22 cellular contexts compared by ENCODE assay signal in the genomic region with DNA sequence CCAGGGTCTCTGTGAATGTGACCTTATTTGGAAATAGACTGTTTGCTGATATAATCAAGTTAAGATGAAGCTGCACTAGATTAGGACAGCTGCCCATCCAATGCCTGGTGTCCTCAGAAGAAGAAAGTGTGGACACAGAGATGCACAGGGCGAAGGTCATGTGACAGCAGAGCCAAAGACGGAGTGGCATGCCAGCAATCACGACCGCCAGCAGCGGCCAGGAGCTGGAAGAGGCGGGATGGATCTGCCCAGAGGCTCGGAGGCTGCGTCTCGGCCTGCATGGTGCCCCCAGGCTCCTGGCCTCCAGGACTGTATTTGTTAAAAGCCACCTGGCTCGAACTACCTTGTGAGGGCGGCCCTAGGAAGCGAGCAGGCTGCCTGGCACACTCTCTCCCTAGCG.
A peak's percentile ranks its signal among the peaks of the same experiment; 100 is the strongest.
DNase-seq lines count a peak whose midpoint lies in the region; ATAC-seq, FAIRE-seq and TF ChIP-seq lines count a peak whose summit lies in the region.
"Had no signal": no experiment of that assay in that cellular context is flagged by ENCODE, and none has a peak within 500 bp of the region (broad histone marks: within the 10 kb centered on the region; RNA-seq: fewer than 3 reads in every experiment).

No MANE protein-coding gene starts in this region.

- no peaks in the 10 kb centered on the region for H3K9me3 Mint-ChIP-seq in astrocyte (ENCODE audit: unreplicated experiment)
- no peaks in the 10 kb centered on the region for H3K9me3 Mint-ChIP-seq in activated CD4-positive, alpha-beta T cell treated with anti-CD3 and anti-CD28 coated beads, Interleukin-2, amount 10 ng/mL, durations not matched to agents 24 days and 14 days
- H3K9me3 Mint-ChIP-seq: activated naive CD4-positive, alpha-beta T cell treated with anti-CD3 and anti-CD28 coated beads, Interleukin-2, amount 50 U/mL, for 24 hours; activated T-cell treated with anti-CD3 and anti-CD28 coated beads, Interleukin-2, amount 50 U/mL, for 72 hours; T-helper 1 cell treated with Interleukin-12 subunit alpha and Interleukin-12 subunit beta and Interleukin-4 antibody, amounts not matched to agents 30 μg/mL and 1 μg/mL, for 36 hours had no signal

- no peaks in the 10 kb centered on the region for H3K9me2 ChIP-seq in SK-N-SH

- peak in 1 of 2 experiments; percentile 28; a peak in 1 of 4 replicates for TF ChIP-seq EP300 in SK-N-SH (IDR thresholded peaks at IDR 0.05; ENCODE audit: borderline replicate concordance in 1 of 2, low read depth in 1 of 2, low read length in 1 of 2)
- TF ChIP-seq EP300 in upper lobe of left lung (IDR thresholded peaks at IDR 0.05) = no peak

- H3K27ac ChIP-seq in SK-N-SH (ENCODE audit: low read depth in 2 of 2, low read length in 1 of 2) (peak overlapping the region; percentile 89 to 97; a peak in 3 of 4 replicates), astrocyte (ENCODE audit: low read depth, low read length) (peak overlapping the region; percentile 12), trophoblast cell (ENCODE audit: low read depth, low read length) (no peak overlapping the region), upper lobe of left lung (peak overlapping the region in 3 of 4 donors; percentile 14 to 89 (median 87))
- H3K27ac ChIP-seq: BLaER1 treated with 17β-estradiol and CSF1 and Interleukin-3, amounts not matched to agents 10 nM and 100 nM; epithelial cell of prostate; left lung had no signal

- intact Hi-C loops in activated CD4-positive, alpha-beta T cell treated with anti-CD3 and anti-CD28 coated beads, Interleukin-2, amount 10 ng/mL, durations not matched to agents 24 days and 14 days (cut with micrococcal nuclease) = no loop called here

- H2BK120ac ChIP-seq in trophoblast cell (ENCODE audit: insufficient read depth, low read length, poor library complexity) = no peak overlapping the region

- 83% methylated on average over 9 of the region's 13 CpGs for WGBS in SK-N-SH (ENCODE audit: low lambda C conversion rate)
- WGBS in trophoblast cell (ENCODE audit: extremely low coverage, insufficient coverage, insufficient read length) = no CpG with 5 or more reads among the region's 13 CpGs
- WGBS in upper lobe of left lung, 2 donors = 83 to 90% methylated on average over 1 to 12 of the region's 13 CpGs

- no peak for TF ChIP-seq RAD21 in SK-N-SH (IDR thresholded peaks at IDR 0.05; ENCODE audit: low read length)

- TF ChIP-seq CTCF in SK-N-SH (IDR thresholded peaks at IDR 0.05) (no peak), astrocyte (IDR thresholded peaks at IDR 0.05; ENCODE audit: insufficient read depth, low read depth, low read length) (no peak), upper lobe of left lung (IDR thresholded peaks at IDR 0.05) (no peak)

- H3K79me2 ChIP-seq in SK-N-SH (ENCODE audit: insufficient read depth) (peaks cover 83% of the 10 kb centered on the region), astrocyte (ENCODE audit: insufficient read depth, low read length) (peaks cover 88% of the 10 kb centered on the region), trophoblast cell (ENCODE audit: control insufficient read depth, insufficient read depth, low read length, poor library complexity) (no peaks in the 10 kb centered on the region)

- H3K4me1 Mint-ChIP-seq in astrocyte (ENCODE audit: low read depth, unreplicated experiment) = peaks cover 8% of the 10 kb centered on the region
- H3K4me1 Mint-ChIP-seq in activated CD4-positive, alpha-beta T cell treated with anti-CD3 and anti-CD28 coated beads, Interleukin-2, amount 10 ng/mL, durations not matched to agents 24 days and 14 days = no peaks in the 10 kb centered on the region
- H3K4me1 Mint-ChIP-seq: activated naive CD4-positive, alpha-beta T cell treated with anti-CD3 and anti-CD28 coated beads, Interleukin-2, amount 50 U/mL, for 24 hours had no signal

- H3K4me1 ChIP-seq in SK-N-SH (ENCODE audit: control insufficient read depth in 1 of 2, insufficient read depth in 2 of 2, low read depth in 1 of 2, low read length in 1 of 2) (peaks cover 18 to 50% of the 10 kb centered on the region in 2 experiments; a peak in 3 of 4 replicates), astrocyte (ENCODE audit: insufficient read depth, low read length) (peaks cover 35% of the 10 kb centered on the region), trophoblast cell (ENCODE audit: control insufficient read depth in 1 of 2, insufficient read depth in 2 of 2, low read length in 2 of 2) (no peaks in the 10 kb centered on the region), upper lobe of left lung (peaks cover 36 to 41% (median 38%) of the 10 kb centered on the region in 4 donors)

- no peak overlapping the region for H4K91ac ChIP-seq in trophoblast cell (ENCODE audit: low read depth, low read length)

- H3K9me3 ChIP-seq in SK-N-SH (no peaks in the 10 kb centered on the region), astrocyte (ENCODE audit: insufficient read depth, low read depth, low read length) (no peaks in the 10 kb centered on the region), trophoblast cell (ENCODE audit: insufficient read depth, low read depth, low read length) (peaks cover 2% of the 10 kb centered on the region), upper lobe of left lung (no peaks in the 10 kb centered on the region)
- H3K9me3 ChIP-seq: BLaER1 treated with 17β-estradiol and CSF1 and Interleukin-3, amounts not matched to agents 10 nM and 100 nM; left lung had no signal

- H3K23ac ChIP-seq in trophoblast cell (ENCODE audit: low read length) = no peak overlapping the region

- H2AFZ ChIP-seq in SK-N-SH (ENCODE audit: low read depth) = no peak overlapping the region
- H2AFZ ChIP-seq in astrocyte (ENCODE audit: low read depth, low read length) = no peak overlapping the region
- H2AFZ ChIP-seq in trophoblast cell (ENCODE audit: insufficient read depth, low read length, poor library complexity) = no peak overlapping the region

- peaks cover 10% of the 10 kb centered on the region for H3K36me3 Mint-ChIP-seq in astrocyte (ENCODE audit: low read depth, unreplicated experiment)
- peaks cover 3% of the 10 kb centered on the region for H3K36me3 Mint-ChIP-seq in activated CD4-positive, alpha-beta T cell treated with anti-CD3 and anti-CD28 coated beads, Interleukin-2, amount 10 ng/mL, durations not matched to agents 24 days and 14 days (ENCODE audit: low read depth)
- H3K36me3 Mint-ChIP-seq: activated naive CD4-positive, alpha-beta T cell treated with anti-CD3 and anti-CD28 coated beads, Interleukin-2, amount 50 U/mL, for 24 hours had no signal

- H3K4me3 Mint-ChIP-seq in astrocyte (ENCODE audit: unreplicated experiment) = no peak overlapping the region
- no peak overlapping the region for H3K4me3 Mint-ChIP-seq in activated CD4-positive, alpha-beta T cell treated with anti-CD3 and anti-CD28 coated beads, Interleukin-2, amount 10 ng/mL, durations not matched to agents 24 days and 14 days
- H3K4me3 Mint-ChIP-seq: activated naive CD4-positive, alpha-beta T cell treated with anti-CD3 and anti-CD28 coated beads, Interleukin-2, amount 50 U/mL, for 24 hours; activated T-cell treated with anti-CD3 and anti-CD28 coated beads, Interleukin-2, amount 50 U/mL, for 72 hours; T-helper 1 cell treated with Interleukin-12 subunit alpha and Interleukin-12 subunit beta and Interleukin-4 antibody, amounts not matched to agents 30 μg/mL and 1 μg/mL, for 36 hours had no signal

- H3K4me3 ChIP-seq in SK-N-SH (ENCODE audit: low read depth in 2 of 2, low read length in 1 of 2) (no peak overlapping the region), astrocyte (ENCODE audit: insufficient read depth, low read depth, low read length) (no peak overlapping the region), trophoblast cell (ENCODE audit: low read depth, low read length) (no peak overlapping the region), upper lobe of left lung (no peak overlapping the region)
- H3K4me3 ChIP-seq: BLaER1 treated with 17β-estradiol and CSF1 and Interleukin-3, amounts not matched to agents 10 nM and 100 nM; coronary artery; left lung had no signal

- POLR2A ChIA-PET in SK-N-SH (lab: Yijun Ruan, JAX) = no interaction called here

- ATAC-seq in SK-N-SH treated with all-trans-retinoic acid at 6 μM for 48 hours (no peak), upper lobe of left lung (ENCODE audit: low FRiP score in 2 of 2) (no peak)
- ATAC-seq: activated T-cell treated with anti-CD3 and anti-CD28 coated beads, Interleukin-2, amount 50 U/mL, for 72 hours; left lung; sciatic nerve; stimulated activated naive CD8-positive, alpha-beta T cell treated with anti-CD3 and anti-CD28 coated beads, Interleukin-15, Interleukin-2, amounts not matched to agents 100 U/mL and 50 U/mL, for 24 hours had no signal

- no peaks in the 10 kb centered on the region for H3K27me3 ChIP-seq in SK-N-SH (ENCODE audit: insufficient read depth)
- no peaks in the 10 kb centered on the region for H3K27me3 ChIP-seq in astrocyte (ENCODE audit: insufficient read depth, low read length)
- H3K27me3 ChIP-seq in trophoblast cell (ENCODE audit: insufficient read depth, low read length) = no peaks in the 10 kb centered on the region
- H3K27me3 ChIP-seq in upper lobe of left lung = no peaks in the 10 kb centered on the region
- H3K27me3 ChIP-seq: BLaER1 treated with 17β-estradiol and CSF1 and Interleukin-3, amounts not matched to agents 10 nM and 100 nM; left lung had no signal

- H3K27me3 Mint-ChIP-seq in astrocyte (ENCODE audit: low read depth, unreplicated experiment) = no peaks in the 10 kb centered on the region
- no peaks in the 10 kb centered on the region for H3K27me3 Mint-ChIP-seq in activated CD4-positive, alpha-beta T cell treated with anti-CD3 and anti-CD28 coated beads, Interleukin-2, amount 10 ng/mL, durations not matched to agents 24 days and 14 days
- H3K27me3 Mint-ChIP-seq: activated naive CD4-positive, alpha-beta T cell treated with anti-CD3 and anti-CD28 coated beads, Interleukin-2, amount 50 U/mL, for 24 hours had no signal

- no peak overlapping the region for H2AK5ac ChIP-seq in trophoblast cell (ENCODE audit: low read length)

- DNase-seq in SK-N-SH (peak; percentile 64), astrocyte (ENCODE audit: low read depth) (no peak), trophoblast cell (peak; percentile 79 to 82), upper lobe of left lung (peak in 1 of 2 donors; percentile 68), inferior parietal cortex (ENCODE audit: extremely low spot score) (no peak)
- no peak for DNase-seq in activated CD4-positive, alpha-beta T cell treated with anti-CD3 and anti-CD28 coated beads, Interleukin-2, amount 10 ng/mL, durations not matched to agents 24 days and 14 days
- DNase-seq in effector CD4-positive, alpha-beta T cell = no peak
- DNase-seq: activated CD4-positive, CD25-positive, alpha-beta regulatory T cell; activated T-cell treated with anti-CD3 and anti-CD28 coated beads, Interleukin-2, amount 50 U/mL, for 72 hours; DMS53; left lung; NCI-H1417; NCI-H2171; NCI-H774; stimulated activated naive CD8-positive, alpha-beta T cell treated with anti-CD3 and anti-CD28 coated beads, Interleukin-15, Interleukin-2, amounts not matched to agents 100 U/mL and 50 U/mL, for 24 hours had no signal

- H3K36me3 ChIP-seq in SK-N-SH (replicated peaks in 1 of 2; ENCODE audit: control insufficient read depth in 1 of 2, insufficient read depth in 2 of 2, low read length in 1 of 2) = peaks cover 39 to 47% of the 10 kb centered on the region in 2 experiments
- peaks cover 14% of the 10 kb centered on the region for H3K36me3 ChIP-seq in astrocyte (ENCODE audit: insufficient read depth, low read length)
- H3K36me3 ChIP-seq in trophoblast cell (ENCODE audit: control insufficient read depth in 1 of 2, insufficient read depth in 2 of 2, low read length in 2 of 2) = peaks cover 85 to 87% of the 10 kb centered on the region in 2 experiments
- H3K36me3 ChIP-seq in upper lobe of left lung = peaks cover 12 to 75% (median 56%) of the 10 kb centered on the region in 4 donors

- peak overlapping the region; percentile 69 for H3K27ac Mint-ChIP-seq in astrocyte (ENCODE audit: unreplicated experiment)
- no peak overlapping the region for H3K27ac Mint-ChIP-seq in activated CD4-positive, alpha-beta T cell treated with anti-CD3 and anti-CD28 coated beads, Interleukin-2, amount 10 ng/mL, durations not matched to agents 24 days and 14 days
- H3K27ac Mint-ChIP-seq: activated naive CD4-positive, alpha-beta T cell treated with anti-CD3 and anti-CD28 coated beads, Interleukin-2, amount 50 U/mL, for 24 hours; activated T-cell treated with anti-CD3 and anti-CD28 coated beads, Interleukin-2, amount 50 U/mL, for 72 hours; T-helper 1 cell treated with Interleukin-12 subunit alpha and Interleukin-12 subunit beta and Interleukin-4 antibody, amounts not matched to agents 30 μg/mL and 1 μg/mL, for 36 hours had no signal

- H4K8ac ChIP-seq in trophoblast cell (ENCODE audit: low read depth, low read length) = no peak overlapping the region

- no peak for TF ChIP-seq POLR2A in upper lobe of left lung (IDR thresholded peaks at IDR 0.05)

- H2BK5ac ChIP-seq in trophoblast cell (ENCODE audit: low read depth, low read length, poor library complexity) = no peak overlapping the region

- H3K9ac ChIP-seq in SK-N-SH (no peak overlapping the region), astrocyte (ENCODE audit: low read length) (peak overlapping the region; percentile 38), trophoblast cell (ENCODE audit: low read length) (no peak overlapping the region)
- H3K9ac ChIP-seq: BLaER1 treated with 17β-estradiol and CSF1 and Interleukin-3, amounts not matched to agents 10 nM and 100 nM had no signal

- no peak overlapping the region for H4K12ac ChIP-seq in trophoblast cell (ENCODE audit: low read depth, low read length)

- no peak overlapping the region for H3K4ac ChIP-seq in trophoblast cell (ENCODE audit: low read depth, low read length)

- no peak overlapping the region for H3K4me2 ChIP-seq in SK-N-SH
- H3K4me2 ChIP-seq in astrocyte (ENCODE audit: low read length) = no peak overlapping the region
- H3K4me2 ChIP-seq in trophoblast cell (ENCODE audit: low read length) = no peak overlapping the region
- H3K4me2 ChIP-seq: BLaER1 treated with 17β-estradiol and CSF1 and Interleukin-3, amounts not matched to agents 10 nM and 100 nM had no signal

- CTCF ChIA-PET in SK-N-SH (lab: Yijun Ruan, JAX) = interaction anchor here (0.8 to 1.6 kb wide), 7 partner anchors 14 to 396 kb away, joined by 3 to 8 read pairs (median 3); no protein-coding TSS in a partner anchor

- H3F3A ChIP-seq in SK-N-SH (replicated peaks; ENCODE audit: insufficient read depth) = peaks cover 30% of the 10 kb centered on the region

- no peaks in the 10 kb centered on the region for H3K79me1 ChIP-seq in trophoblast cell (ENCODE audit: low read length)

- no peak overlapping the region for H3K18ac ChIP-seq in trophoblast cell (ENCODE audit: low read length)

- no peak overlapping the region for H3K14ac ChIP-seq in trophoblast cell (ENCODE audit: low read length)

- H4K20me1 ChIP-seq in SK-N-SH (ENCODE audit: insufficient read depth) = peaks cover 43% of the 10 kb centered on the region
- H4K20me1 ChIP-seq in astrocyte (ENCODE audit: insufficient read depth, low read length) = peaks cover 87% of the 10 kb centered on the region

- H2BK12ac ChIP-seq in trophoblast cell (ENCODE audit: low read length) = no peak overlapping the region

- no peak for FAIRE-seq in astrocyte (lab: Jason Lieb, UNC)

Comparison
In these comparisons a context has a peak if more than half of its experiments do, and no peak if none do; other contexts are left out.
1. DNase-seq: peak in SK-N-SH (single experiment) and trophoblast cell (2 of 2); none in astrocyte (single experiment), activated CD4-positive, alpha-beta T cell treated with anti-CD3 and anti-CD28 coated beads, Interleukin-2, amount 10 ng/mL, durations not matched to agents 24 days and 14 days (single experiment), effector CD4-positive, alpha-beta T cell (single experiment) and inferior parietal cortex (single experiment).